8 cellular contexts compared by ENCODE assay signal in genomic region chr7:23544913-23545354, GRCh38. TPM values are rescaled to one million over a fixed set of nuclear protein-coding genes. Genes with fewer than 3 reads are reported as not detected.
A peak's percentile ranks its signal among the peaks of the same experiment; 100 is the strongest.
DNase-seq lines count a peak whose midpoint lies in the region; ATAC-seq and TF ChIP-seq lines count a peak whose summit lies in the region.

No MANE protein-coding gene starts in this region.

- H3K36me3 Mint-ChIP-seq in activated CD8-positive, alpha-beta memory T cell treated with anti-CD3 and anti-CD28 coated beads, Interleukin-2, amount 10 ng/mL, durations not matched to agents 7 days and 5 days, result peaks cover 4% of the 10 kb centered on the region
- no peaks in the 10 kb centered on the region for H3K36me3 Mint-ChIP-seq in HFFc6 (ENCODE audit: low read depth)
- H3K36me3 Mint-ChIP-seq in T-helper 17 cell (ENCODE audit: low read depth), result peaks cover 2% of the 10 kb centered on the region

- TF ChIP-seq EP300 in suprapubic skin (IDR thresholded peaks at IDR 0.05), result no peak

- peak; percentile 48 for DNase-seq in activated CD8-positive, alpha-beta memory T cell treated with anti-CD3 and anti-CD28 coated beads, Interleukin-2, amount 10 ng/mL, durations not matched to agents 7 days and 5 days
- no peak for DNase-seq in activated CD8-positive, alpha-beta memory T cell treated with anti-CD3 and anti-CD28 coated beads for 24 hours
- DNase-seq in HFFc6 (peak; percentile 24), NAMALWA (ENCODE audit: low spot score) (peak; percentile 82), T-helper 17 cell (no peak), left colon (no peak), suprapubic skin (ENCODE audit: low spot score in 2 of 2) (no peak), epidermal melanocyte (ENCODE audit: insufficient read length, low spot score) (no peak)

- ATAC-seq in activated CD8-positive, alpha-beta memory T cell treated with anti-CD3 and anti-CD28 coated beads, Interleukin-2, amount 10 ng/mL, durations not matched to agents 7 days and 5 days, result peak; percentile 56
- ATAC-seq in T-helper 17 cell (peak; percentile 19), left colon (peak; percentile 52)

- intact Hi-C loops in left colon (cut with DNase I, micrococcal nuclease), result no loop called here

- peaks cover 17% of the 10 kb centered on the region for H3K4me1 Mint-ChIP-seq in activated CD8-positive, alpha-beta memory T cell treated with anti-CD3 and anti-CD28 coated beads, Interleukin-2, amount 10 ng/mL, durations not matched to agents 7 days and 5 days
- H3K4me1 Mint-ChIP-seq in HFFc6 (ENCODE audit: low read depth) (peaks cover 11% of the 10 kb centered on the region; the same call in 1 of the 2 replicates), T-helper 17 cell (peaks cover 11% of the 10 kb centered on the region)

- 34% methylated on average over 2 of the region's 2 CpGs for WGBS in suprapubic skin

- H3K27me3 Mint-ChIP-seq in activated CD8-positive, alpha-beta memory T cell treated with anti-CD3 and anti-CD28 coated beads, Interleukin-2, amount 10 ng/mL, durations not matched to agents 7 days and 5 days, result peaks cover 5% of the 10 kb centered on the region
- H3K27me3 Mint-ChIP-seq in HFFc6 (ENCODE audit: insufficient read depth) (peaks cover 2% of the 10 kb centered on the region), T-helper 17 cell (no peaks in the 10 kb centered on the region)

- no peaks in the 10 kb centered on the region for H3K9me3 Mint-ChIP-seq in activated CD8-positive, alpha-beta memory T cell treated with anti-CD3 and anti-CD28 coated beads, Interleukin-2, amount 10 ng/mL, durations not matched to agents 7 days and 5 days (ENCODE audit: low read depth)
- H3K9me3 Mint-ChIP-seq in HFFc6, result no peaks in the 10 kb centered on the region

- H3K27ac ChIP-seq in suprapubic skin, result no peak overlapping the region

- H3K4me1 ChIP-seq in suprapubic skin, result no peaks in the 10 kb centered on the region

- CTCF ChIA-PET in activated CD8-positive, alpha-beta memory T cell treated with anti-CD3 and anti-CD28 coated beads, Interleukin-2, amount 10 ng/mL, durations not matched to agents 7 days and 5 days (lab: Charles Lee), result interaction anchor here (0.9 to 6.4 kb wide), 14 partner anchors 14 to 273 kb away, joined by 3 to 70 read pairs (median 4); partner anchors contain the start of genes CCDC126 and STK31

- H3K4me3 Mint-ChIP-seq in activated CD8-positive, alpha-beta memory T cell treated with anti-CD3 and anti-CD28 coated beads, Interleukin-2, amount 10 ng/mL, durations not matched to agents 7 days and 5 days, result no peak overlapping the region
- no peak overlapping the region for H3K4me3 Mint-ChIP-seq in HFFc6
- no peak overlapping the region for H3K4me3 Mint-ChIP-seq in T-helper 17 cell

- no peak overlapping the region for H3K27ac Mint-ChIP-seq in activated CD8-positive, alpha-beta memory T cell treated with anti-CD3 and anti-CD28 coated beads, Interleukin-2, amount 10 ng/mL, durations not matched to agents 7 days and 5 days
- H3K27ac Mint-ChIP-seq in HFFc6 (no peak overlapping the region), T-helper 17 cell (peak overlapping the region; percentile 2)

- no peaks in the 10 kb centered on the region for H3K36me3 ChIP-seq in suprapubic skin

- peaks cover 4% of the 10 kb centered on the region for H3K27me3 ChIP-seq in suprapubic skin

- H3K9me3 ChIP-seq in T-helper 17 cell (ENCODE audit: control insufficient read depth, low read length, poor library complexity, severe bottlenecking) (no peaks in the 10 kb centered on the region), suprapubic skin (no peaks in the 10 kb centered on the region)

- TF ChIP-seq POLR2A in suprapubic skin (IDR thresholded peaks at IDR 0.05), result no peak

- TF ChIP-seq CTCF in HFFc6 (IDR thresholded peaks at IDR 0.05), result peak; percentile 70
- TF ChIP-seq CTCF in suprapubic skin (IDR thresholded peaks at IDR 0.05), result no peak

- H3K4me3 ChIP-seq in suprapubic skin, result no peak overlapping the region

RNA-seq across cellular contexts. Expression of gene TRA2A, which starts 13.2 kb away (rescaled TPM):
- 100 to 1,000 TPM; 108 to 113 TPM for total RNA-seq in activated CD8-positive, alpha-beta memory T cell treated with anti-CD3 and anti-CD28 coated beads, Interleukin-2, amount 10 ng/mL, durations not matched to agents 7 days and 5 days
- total RNA-seq in HFFc6 (2021; fragmentation: NEBNext Ultra II Directional; extraction: Animal tissue kit (Norgen Biotek cat#: 25700)), result 10 to 100 TPM; 85.5 to 97.8 (median 92.5) TPM
- 100 to 1,000 TPM; 249 to 285 TPM for total RNA-seq in T-helper 17 cell
- 10 to 100 TPM; 60.6 to 63.9 TPM for total RNA-seq in left colon
- total RNA-seq in suprapubic skin, result 100 to 1,000 TPM in 1 of 4 donors, 10 to 100 TPM in 3; 36.3 to 119 (median 45.2) TPM

RNA-seq across cellular contexts. Expression of gene CCDC126, which starts 52.2 kb away (rescaled TPM):
- 1 to 10 TPM; 8.0 to 8.1 TPM for total RNA-seq in activated CD8-positive, alpha-beta memory T cell treated with anti-CD3 and anti-CD28 coated beads, Interleukin-2, amount 10 ng/mL, durations not matched to agents 7 days and 5 days
- total RNA-seq in HFFc6 (2021; fragmentation: NEBNext Ultra II Directional; extraction: Animal tissue kit (Norgen Biotek cat#: 25700)), result 1 to 10 TPM; 3.9 to 5.9 (median 4.8) TPM
- total RNA-seq in T-helper 17 cell, result 1 to 10 TPM; 6.5 to 7.5 TPM
- total RNA-seq in left colon, result 10 to 100 TPM in 1 of 2 donors, 1 to 10 TPM in 1; 7.8 to 12.2 TPM
- 10 to 100 TPM in 2 of 4 donors, 1 to 10 TPM in 2; 7.1 to 25.4 (median 11.5) TPM for total RNA-seq in suprapubic skin

Comparison
In these comparisons a context has a peak if more than half of its experiments do, and no peak if none do; other contexts are left out.
1. DNase-seq: peak in activated CD8-positive, alpha-beta memory T cell treated with anti-CD3 and anti-CD28 coated beads, Interleukin-2, amount 10 ng/mL, durations not matched to agents 7 days and 5 days (single experiment), HFFc6 (single experiment) and NAMALWA (single experiment); none in activated CD8-positive, alpha-beta memory T cell treated with anti-CD3 and anti-CD28 coated beads for 24 hours (single experiment), T-helper 17 cell (0 of 3), left colon (0 of 2), suprapubic skin (0 of 2) and epidermal melanocyte (single experiment).
2. Peak in every context shown above with its lines, with median percentiles within 50 percentile points of each other: ATAC-seq.